In the genomic region with DNA sequence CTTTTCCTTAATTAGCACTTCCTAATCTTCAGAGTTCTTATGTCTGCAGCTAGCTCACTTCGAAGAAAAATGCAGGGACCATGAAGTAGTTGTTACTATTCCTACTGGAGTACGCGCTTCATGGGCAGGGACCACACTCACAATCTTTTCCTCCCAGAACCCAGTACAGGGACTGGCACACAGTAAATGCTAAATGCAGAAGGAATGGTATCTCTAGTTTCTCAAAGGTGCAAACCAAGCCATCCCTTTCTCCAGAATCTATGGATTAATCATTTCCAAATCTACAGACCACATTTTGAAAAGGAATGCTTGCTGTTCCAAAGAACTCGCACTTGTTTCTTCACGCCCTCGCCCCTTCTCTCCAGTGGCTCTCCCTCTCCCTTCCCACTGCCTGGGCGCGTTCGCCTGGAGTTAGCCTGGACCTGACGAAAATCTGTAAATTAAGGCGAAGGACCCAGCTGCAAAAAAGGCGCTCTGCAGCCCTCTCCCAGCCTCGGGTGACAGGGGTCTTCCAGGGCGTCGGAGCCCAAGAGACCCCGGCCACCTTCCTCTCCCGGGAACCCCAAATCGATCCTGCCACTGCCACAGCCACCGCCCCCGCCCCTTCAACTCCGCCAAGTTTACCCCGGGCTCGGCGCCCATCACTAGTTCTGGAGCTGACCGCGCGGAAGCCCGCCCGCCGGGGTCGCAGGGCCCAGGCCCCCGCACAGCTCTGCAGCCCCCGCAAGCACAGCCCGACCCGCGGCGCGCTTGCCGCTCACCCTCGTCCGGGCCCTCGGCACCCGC, we compare ENCODE assay signal across 8 cellular contexts. TPM values are rescaled to one million over a fixed set of nuclear protein-coding genes. Genes with fewer than 3 reads are reported as not detected.
DNase-seq lines count a peak whose midpoint lies in the region; ATAC-seq lines count a peak whose summit lies in the region.

No MANE protein-coding gene starts in this region.

- DNase-seq in AG08395 (ENCODE audit: low spot score): peak; percentile 18
- peak; percentile 11 for DNase-seq in HCEC 1CT
- no peak for DNase-seq in activated T-helper 2 cell treated with anti-CD3 and anti-CD28 coated beads, Interferon-gamma antibody, Interleukin-2, Interleukin-4, amounts not matched to agents 10 μg/mL and 5 μg/mL and 100 μg/mL, durations not matched to agents 14 hours and 24 hours and 36 hours (ENCODE audit: low spot score)
- DNase-seq in iPS DF 6.9 (ENCODE audit: low read depth, low spot score): no peak
- DNase-seq in effector CD4-positive, alpha-beta T cell: no peak

- H3K4me1 ChIP-seq in iPS DF 6.9 (ENCODE audit: control insufficient read depth, insufficient read depth, low read length): no peaks in the 10 kb centered on the region
- peaks cover 14 to 23% (median 23%) of the 10 kb centered on the region in 3 donors for H3K4me1 ChIP-seq in skeletal muscle tissue (ENCODE audit: control insufficient read depth in 3 of 3, insufficient read depth in 3 of 3, low read length in 3 of 3)

- no CpG with 5 or more reads among the region's 43 CpGs for WGBS in iPS DF 6.9 (ENCODE audit: insufficient coverage, insufficient read length)

- peaks cover 37% of the 10 kb centered on the region for H3K4me1 Mint-ChIP-seq in activated T-helper 2 cell treated with anti-CD3 and anti-CD28 coated beads, Interferon-gamma antibody, Interleukin-2, Interleukin-4, amounts not matched to agents 10 μg/mL and 5 μg/mL and 100 μg/mL, durations not matched to agents 14 hours and 24 hours and 36 hours (ENCODE audit: low read depth)

- no peaks in the 10 kb centered on the region for H3K9me3 Mint-ChIP-seq in activated T-helper 2 cell treated with anti-CD3 and anti-CD28 coated beads, Interferon-gamma antibody, Interleukin-2, Interleukin-4, amounts not matched to agents 10 μg/mL and 5 μg/mL and 100 μg/mL, durations not matched to agents 14 hours and 24 hours and 36 hours

- no peaks in the 10 kb centered on the region for H3K27me3 ChIP-seq in iPS DF 6.9 (ENCODE audit: control insufficient read depth, insufficient read depth, low read length)
- H3K27me3 ChIP-seq in skeletal muscle tissue (ENCODE audit: control insufficient read depth in 3 of 3, insufficient read depth in 3 of 3, low read length in 3 of 3): no peaks in the 10 kb centered on the region

- no peak overlapping the region for H3K27ac ChIP-seq in iPS DF 6.9 (ENCODE audit: low read length)
- peak overlapping the region; percentile 84 for H3K27ac ChIP-seq in skeletal muscle tissue (ENCODE audit: low read depth, low read length)

- H3K4me3 ChIP-seq in iPS DF 6.9 (ENCODE audit: low read length): peak overlapping the region; percentile 88
- H3K4me3 ChIP-seq in skeletal muscle tissue (ENCODE audit: low read length in 3 of 3): peak overlapping the region; percentile 82 to 86 (median 84)

- H3K4me3 Mint-ChIP-seq in activated T-helper 2 cell treated with anti-CD3 and anti-CD28 coated beads, Interferon-gamma antibody, Interleukin-2, Interleukin-4, amounts not matched to agents 10 μg/mL and 5 μg/mL and 100 μg/mL, durations not matched to agents 14 hours and 24 hours and 36 hours (ENCODE audit: low read depth): peak overlapping the region; percentile 98

- intact Hi-C loops in activated T-helper 2 cell treated with anti-CD3 and anti-CD28 coated beads, Interferon-gamma antibody, Interleukin-2, Interleukin-4, amounts not matched to agents 10 μg/mL and 5 μg/mL and 100 μg/mL, durations not matched to agents 14 hours and 24 hours and 36 hours (cut with micrococcal nuclease): loop anchor here (1.0 to 10.0 kb wide), 10 partner anchors 38 to 687 kb away; partner anchors contain the start of genes CUL1, EZH2, ZNF398 and ZNF425

- H3K36me3 Mint-ChIP-seq in activated T-helper 2 cell treated with anti-CD3 and anti-CD28 coated beads, Interferon-gamma antibody, Interleukin-2, Interleukin-4, amounts not matched to agents 10 μg/mL and 5 μg/mL and 100 μg/mL, durations not matched to agents 14 hours and 24 hours and 36 hours (ENCODE audit: low read depth): peaks cover 39% of the 10 kb centered on the region

- ATAC-seq in GM19397 (IDR thresholded peaks at IDR 0.05; ENCODE audit: unreplicated experiment) (no peak), HG03135 (IDR thresholded peaks at IDR 0.05; ENCODE audit: unreplicated experiment) (no peak)

- H3K27ac Mint-ChIP-seq in activated T-helper 2 cell treated with anti-CD3 and anti-CD28 coated beads, Interferon-gamma antibody, Interleukin-2, Interleukin-4, amounts not matched to agents 10 μg/mL and 5 μg/mL and 100 μg/mL, durations not matched to agents 14 hours and 24 hours and 36 hours: peak overlapping the region; percentile 93

- H3K27me3 Mint-ChIP-seq in activated T-helper 2 cell treated with anti-CD3 and anti-CD28 coated beads, Interferon-gamma antibody, Interleukin-2, Interleukin-4, amounts not matched to agents 10 μg/mL and 5 μg/mL and 100 μg/mL, durations not matched to agents 14 hours and 24 hours and 36 hours (ENCODE audit: low read depth): peaks cover 2% of the 10 kb centered on the region

- H3K9me3 ChIP-seq in iPS DF 6.9 (ENCODE audit: control insufficient read depth, insufficient read depth, low read length): no peaks in the 10 kb centered on the region
- no peaks in the 10 kb centered on the region for H3K9me3 ChIP-seq in skeletal muscle tissue (ENCODE audit: control insufficient read depth in 3 of 3, low read length in 3 of 3)

- peak overlapping the region; percentile 90 to 91 (median 90) for H3K9ac ChIP-seq in skeletal muscle tissue (ENCODE audit: low read depth in 1 of 3, low read length in 3 of 3)

- H3K36me3 ChIP-seq in iPS DF 6.9 (ENCODE audit: control insufficient read depth, insufficient read depth, low read length) (no peaks in the 10 kb centered on the region), skeletal muscle tissue (ENCODE audit: control insufficient read depth in 3 of 3, insufficient read depth in 3 of 3, low read length in 3 of 3) (peaks cover 0 to 4% (median 0%) of the 10 kb centered on the region in 3 donors)

RNA-seq across cellular contexts. Expression of gene PDIA4, which starts 0.6 kb away (rescaled TPM):
- 155 and 159 TPM in 2 replicates for total RNA-seq in activated T-helper 2 cell treated with anti-CD3 and anti-CD28 coated beads, Interferon-gamma antibody, Interleukin-2, Interleukin-4, amounts not matched to agents 10 μg/mL and 5 μg/mL and 100 μg/mL, durations not matched to agents 14 hours and 24 hours and 36 hours
- 61.1 TPM for total RNA-seq in skeletal muscle tissue

Comparison
In these comparisons a context has a peak if more than half of its experiments do, and no peak if none do; other contexts are left out.
1. DNase-seq: peak in AG08395 (single experiment) and HCEC 1CT (single experiment); none in activated T-helper 2 cell treated with anti-CD3 and anti-CD28 coated beads, Interferon-gamma antibody, Interleukin-2, Interleukin-4, amounts not matched to agents 10 μg/mL and 5 μg/mL and 100 μg/mL, durations not matched to agents 14 hours and 24 hours and 36 hours (single experiment), iPS DF 6.9 (single experiment) and effector CD4-positive, alpha-beta T cell (single experiment).